Comparison of ENCODE assay signal across 28 cellular contexts in genomic region chr16:86203557-86204275, GRCh38.
"Had no signal": no experiment of that assay in that cellular context is flagged by ENCODE, and none has a peak within 500 bp of the region (broad histone marks: within the 10 kb centered on the region; RNA-seq: fewer than 3 reads in every experiment).

No MANE protein-coding gene starts in this region.

- H3K4me1 ChIP-seq: body of pancreas, colonic mucosa had no signal

- H3K27ac ChIP-seq: body of pancreas, colonic mucosa, dorsolateral prefrontal cortex had no signal

- FAIRE-seq: frontal cortex had no signal

- ATAC-seq: activated CD4-positive, alpha-beta T cell treated with anti-CD3 and anti-CD28 coated beads for 36 hours; activated CD8-positive, alpha-beta memory T cell treated with anti-CD3 and anti-CD28 coated beads, Interleukin-2, amount 10 ng/mL, durations not matched to agents 7 days and 5 days; activated CD8-positive, alpha-beta T cell treated with anti-CD3 and anti-CD28 coated beads, Interleukin-2, amount 10 ng/mL, durations not matched to agents 7 days and 5 days; activated naive CD4-positive, alpha-beta T cell treated with anti-CD3 and anti-CD28 coated beads, Interleukin-2, amount 50 U/mL, for 72 hours; body of pancreas; esophagus mucosa; T-helper 17 cell had no signal

- H3K27me3 ChIP-seq: body of pancreas had no signal

- H3K4me3 ChIP-seq: body of pancreas, colonic mucosa, dorsolateral prefrontal cortex had no signal

- H3K36me3 ChIP-seq: colonic mucosa had no signal

- H3K9me3 ChIP-seq: body of pancreas, colonic mucosa had no signal

- DNase-seq: activated CD4-positive, alpha-beta memory T cell treated with anti-CD3 and anti-CD28 coated beads for 36 hours; activated CD4-positive, alpha-beta T cell treated with anti-CD3 and anti-CD28 coated beads for 36 hours; activated CD4-positive, alpha-beta T cell treated with anti-CD3 and anti-CD28 coated beads, Interleukin-2, amount 10 ng/mL, durations not matched to agents 24 days and 14 days; activated CD4-positive, CD25-positive, alpha-beta regulatory T cell; activated CD4-positive, CD25-positive, alpha-beta regulatory T cell treated with anti-CD3 and anti-CD28 coated beads, Interleukin-2, amount 50 U/mL, for 72 hours; activated CD8-positive, alpha-beta memory T cell treated with anti-CD3 and anti-CD28 coated beads, Interleukin-2, amount 10 ng/mL, durations not matched to agents 7 days and 5 days; activated CD8-positive, alpha-beta memory T cell treated with anti-CD3 and anti-CD28 coated beads, Interleukin-2, amount 50 U/mL, for 4 hours; activated CD8-positive, alpha-beta T cell treated with anti-CD3 and anti-CD28 coated beads, Interleukin-2, amount 10 ng/mL, durations not matched to agents 7 days and 5 days; activated effector memory CD4-positive, alpha-beta T cell treated with anti-CD3 and anti-CD28 coated beads, Interleukin-2, amount 50 U/mL, for 16 hours; activated naive CD4-positive, alpha-beta T cell; activated naive CD4-positive, alpha-beta T cell treated with anti-CD3 and anti-CD28 coated beads, Interleukin-2, amount 10 ng/mL, durations not matched to agents 7 days and 5 days; activated naive CD8-positive, alpha-beta T cell treated with anti-CD3 and anti-CD28 coated beads, Interleukin-2, amount 10 ng/mL, durations not matched to agents 7 days and 5 days; activated T-cell treated with anti-CD3 and anti-CD28 coated beads, Interleukin-2, amount 50 U/mL, for 1 hour; activated T-cell treated with anti-CD3 and anti-CD28 coated beads, Interleukin-2, amount 50 U/mL, for 48 hours; body of pancreas; central memory CD4-positive, alpha-beta T cell; cerebellar nuclear complex; colonic mucosa; effector memory CD4-positive, alpha-beta T cell; endodermal cell; foreskin fibroblast; head of caudate nucleus; T-helper 1 cell; T-helper 17 cell had no signal
